23 cellular contexts compared by ENCODE assay signal in genomic region chr9:127075592-127076380, GRCh38. TPM values are rescaled to one million over a fixed set of nuclear protein-coding genes. Genes with fewer than 3 reads are reported as not detected.
DNase-seq lines count a peak whose midpoint lies in the region; ATAC-seq, FAIRE-seq and TF ChIP-seq lines count a peak whose summit lies in the region.
"Had no signal": no experiment of that assay in that cellular context is flagged by ENCODE, and none has a peak within 500 bp of the region (broad histone marks: within the 10 kb centered on the region; RNA-seq: fewer than 3 reads in every experiment).

No MANE protein-coding gene starts in this region.

- TF ChIP-seq RAD21 in A549 (conservative IDR thresholded peaks at IDR 0.05 in 1 of 2, IDR thresholded peaks at IDR 0.05 in 1 of 2) = no peak

- no peak overlapping the region for H3K23ac ChIP-seq in mesendoderm (ENCODE audit: low read length)

- no peak overlapping the region for H3K18ac ChIP-seq in mesendoderm (ENCODE audit: low read length)

- CTCF ChIA-PET in A549 (lab: Yijun Ruan, JAX) = interaction anchor here (1.0 to 1.4 kb wide), 3 partner anchors 8 to 136 kb away, joined by 3 read pairs; no protein-coding TSS in a partner anchor

- ATAC-seq in A549 (no peak), GM21360 (IDR thresholded peaks at IDR 0.05; ENCODE audit: unreplicated experiment) (no peak), GM19397 (IDR thresholded peaks at IDR 0.05; ENCODE audit: unreplicated experiment) (no peak)
- ATAC-seq: activated naive CD8-positive, alpha-beta T cell treated with anti-CD3 and anti-CD28 coated beads, Interleukin-2, amount 50 U/mL, for 24 hours; activated T-helper 17 cell treated with anti-CD3 and anti-CD28 coated beads, Interleukin-2, amount 50 U/mL, for 72 hours; mucosa of descending colon had no signal

- POLR2A ChIA-PET in A549 (lab: Yijun Ruan, JAX) = no interaction called here

- no peak overlapping the region for H4K8ac ChIP-seq in mesendoderm (ENCODE audit: low read depth, low read length)

- H3K9ac ChIP-seq in HUES6 (ENCODE audit: low read length) (no peak overlapping the region), mesendoderm (ENCODE audit: low read length) (no peak overlapping the region)

- H3K4ac ChIP-seq in mesendoderm (ENCODE audit: low read depth, low read length) = no peak overlapping the region

- TF ChIP-seq CTCF in A549 (IDR thresholded peaks at IDR 0.05) = no peak

- no peak overlapping the region for H3K4me2 ChIP-seq in A549
- no peak overlapping the region for H3K4me2 ChIP-seq in mesendoderm (ENCODE audit: low read length)

- no peak overlapping the region for H2BK5ac ChIP-seq in mesendoderm (ENCODE audit: low read length)

- H3K4me1 ChIP-seq in A549 = no peaks in the 10 kb centered on the region
- peaks cover 34% of the 10 kb centered on the region for H3K4me1 ChIP-seq in HUES6 (ENCODE audit: control insufficient read depth, insufficient read depth, low read length)
- H3K4me1 ChIP-seq in mesendoderm (ENCODE audit: control insufficient read depth, low read depth, low read length) = peaks cover 11% of the 10 kb centered on the region

- H3K27ac ChIP-seq in A549 (no peak overlapping the region), HUES6 (ENCODE audit: low read depth, low read length) (0 out of 2 replicates have a peak overlapping the region, but pooled peaks have one; percentile 57), mesendoderm (ENCODE audit: low read depth, low read length) (no peak overlapping the region)
- H3K27ac ChIP-seq: SJCRH30 had no signal

- no peak overlapping the region for H3K56ac ChIP-seq in mesendoderm (ENCODE audit: low read length)

- TF ChIP-seq POLR2A in A549 (IDR thresholded peaks at IDR 0.05; ENCODE audit: low read length) = no peak

- 52% methylated on average over 2 of the region's 2 CpGs for WGBS in A549 (ENCODE audit: missing lambda C conversion rate)
- no CpG with 5 or more reads among the region's 2 CpGs for WGBS in mesendoderm (ENCODE audit: extremely low coverage, insufficient coverage, low lambda C conversion rate)

- no peak overlapping the region for H2BK15ac ChIP-seq in mesendoderm (replicated peaks; ENCODE audit: low read depth)

- no peaks in the 10 kb centered on the region; the same call in 2 of the 3 replicates for H3K9me3 ChIP-seq in A549
- peaks cover 4% of the 10 kb centered on the region for H3K9me3 ChIP-seq in HUES6 (ENCODE audit: control insufficient read depth, insufficient read depth, low read depth, low read length)
- H3K9me3 ChIP-seq: mucosa of descending colon, SJCRH30 had no signal

- H3K79me2 ChIP-seq in mesendoderm (ENCODE audit: control insufficient read depth, insufficient read depth, low read length) = no peaks in the 10 kb centered on the region

- TF ChIP-seq EP300 in A549 (IDR thresholded peaks at IDR 0.05) = no peak

- H3K4me3 ChIP-seq in A549 (no peak overlapping the region), HUES6 (ENCODE audit: low read depth, low read length) (no peak overlapping the region), mesendoderm (ENCODE audit: low read length) (no peak overlapping the region)
- H3K4me3 ChIP-seq: gastroesophageal sphincter, mucosa of descending colon, SJCRH30, spleen had no signal

- DNase-seq in A549 (ENCODE audit: low read depth in 1 of 2, low spot score in 1 of 2) = no peak
- DNase-seq in cerebellar cortex (ENCODE audit: low spot score) = peak; percentile 47
- peak; percentile 66 for DNase-seq in mesendoderm
- DNase-seq in NCI-H774 (lab: John Stamatoyannopoulos, UW) = no peak
- no peak for DNase-seq in foreskin melanocyte
- DNase-seq: ACHN; activated naive CD8-positive, alpha-beta T cell treated with anti-CD3 and anti-CD28 coated beads, Interleukin-2, amount 50 U/mL, for 24 hours; DMS 273 treated with DMSO at 0.1 percent for 48 hours; mucosa of descending colon; NCI-H1436; NCI-H2171; OCI-M1; SJCRH30; spleen; T-helper 2 cell had no signal

- no peak overlapping the region for H2BK120ac ChIP-seq in mesendoderm (ENCODE audit: low read depth, low read length)

- H3K36me3 ChIP-seq in HUES6 (ENCODE audit: control insufficient read depth, insufficient read depth, low read length) (no peaks in the 10 kb centered on the region), mesendoderm (ENCODE audit: control insufficient read depth, insufficient read depth, low read length) (no peaks in the 10 kb centered on the region)
- H3K36me3 ChIP-seq: SJCRH30 had no signal

- H3K27me3 ChIP-seq in HUES6 (ENCODE audit: control insufficient read depth, insufficient read depth, low read length) = no peaks in the 10 kb centered on the region
- no peaks in the 10 kb centered on the region for H3K27me3 ChIP-seq in mesendoderm (ENCODE audit: insufficient read depth, low read length, poor library complexity)
- H3K27me3 ChIP-seq: gastroesophageal sphincter, SJCRH30, spleen had no signal

- no peak for FAIRE-seq in A549 (lab: Jason Lieb, UNC)
- FAIRE-seq: bronchial epithelial cell, HTR-8/SVneo, urothelium cell line had no signal

- H3K79me1 ChIP-seq in mesendoderm (ENCODE audit: low read length) = no peaks in the 10 kb centered on the region

- H2AK5ac ChIP-seq in mesendoderm (ENCODE audit: low read length) = no peak overlapping the region

- no peak overlapping the region for H4K5ac ChIP-seq in mesendoderm (ENCODE audit: low read length)

TF ChIP-seq in A549, 52 proteins besides CTCF, POLR2A, EP300 and RAD21:
- TF ChIP-seq CBX2 (IDR thresholded peaks at IDR 0.05; ENCODE audit: borderline replicate concordance, low read depth) = no peak
- TF ChIP-seq MAFK (IDR thresholded peaks at IDR 0.05; ENCODE audit: partially characterized antibody) = peak; percentile 74
- TF ChIP-seq GATA3 (IDR thresholded peaks at IDR 0.05; ENCODE audit: borderline replicate concordance) = peak; percentile 72

RNA-seq across cellular contexts. Expression of gene ANGPTL2, which starts 46.6 kb away (rescaled TPM):
- 0.06 and 0.15 TPM in 2 replicates for polyA plus RNA-seq in A549 (2011; rRNA removed)
- polyA plus RNA-seq in A549 (2012; cell fraction: cytosol; rRNA removed) = 0.01 TPM in 1 of 2 replicates, not detected in the other
- polyA plus RNA-seq in A549 (2012; cell fraction: nucleus; rRNA removed) = 0.02 TPM in 1 of 2 replicates, not detected in the other
- not detected in 3 replicates for polyA plus RNA-seq in A549 (2017; fragmentation: RNase III; extraction: RNeasy Plus Mini Kit Qiagen cat#74134 plus additional on column Dnase treatment)
- polyA minus RNA-seq in A549 (2011; rRNA and poly(A)+ RNA removed) = 0.15 TPM in 1 of 2 replicates, not detected in the other
- polyA plus RNA-seq in mesendoderm (2013, experiment 1 of 2) = 5.8 TPM
- polyA plus RNA-seq in mesendoderm (2013, experiment 2 of 2) = 6.1 TPM

Comparison
In these comparisons a context has a peak if more than half of its experiments do, and no peak if none do; other contexts are left out.
1. DNase-seq: peak in cerebellar cortex (single experiment) and mesendoderm (single experiment); none in A549 (0 of 2), NCI-H774 (single experiment) and foreskin melanocyte (single experiment).